In the genomic region with DNA sequence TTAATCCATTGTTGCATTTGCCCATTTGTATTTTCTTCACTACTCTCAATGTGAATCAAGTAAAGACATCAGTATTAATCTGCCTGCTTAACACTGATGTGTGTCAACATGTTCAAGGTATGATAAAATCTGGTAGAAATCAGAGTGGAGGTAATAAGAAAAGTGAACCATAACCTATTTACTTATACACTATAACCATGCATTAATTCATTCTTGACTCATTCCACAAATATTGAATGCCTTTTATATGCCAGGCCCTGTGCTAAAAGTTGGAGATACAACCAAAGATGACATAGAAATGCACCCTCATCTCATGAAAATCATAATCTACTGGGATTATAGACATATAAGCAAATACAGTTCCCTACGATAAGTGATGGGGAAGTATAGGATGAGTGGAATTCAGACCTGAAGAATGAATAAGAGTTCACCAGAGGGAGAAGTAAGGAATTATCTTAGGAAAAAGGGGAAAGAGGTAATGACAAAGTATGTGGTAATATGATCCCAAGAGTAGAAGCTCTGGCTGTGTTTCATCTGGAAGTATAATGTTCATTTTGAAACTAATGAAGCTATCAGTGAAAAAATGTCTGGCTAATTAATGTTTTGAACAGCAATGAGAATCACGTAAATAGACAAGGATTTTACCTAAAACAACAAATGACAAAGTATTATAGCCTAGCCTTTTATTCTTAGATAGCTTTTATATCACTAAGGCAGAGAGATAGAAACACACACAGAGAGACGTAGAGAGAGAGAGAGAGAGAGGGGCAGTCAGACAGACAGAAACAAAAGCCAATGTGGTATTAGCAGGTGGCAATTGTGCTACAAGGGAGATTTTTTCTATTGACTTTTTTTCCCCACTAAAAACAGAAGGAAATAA, we compare ENCODE assay signal across 1 cellular context.
TF ChIP-seq lines count a peak whose summit lies in the region.

No MANE protein-coding gene starts in this region.

TF ChIP-seq in HepG2, 621 proteins besides CTCF, POLR2A, EP300 and RAD21:
- TF ChIP-seq ASH2L (IDR thresholded peaks at IDR 0.05; ENCODE audit: insufficient read length, low read depth, low read length) (peak; percentile 49), ZBTB1 (CRISPR knock-in tag; IDR thresholded peaks at IDR 0.05; ENCODE audit: borderline replicate concordance) (no peak), ZNF496 (CRISPR knock-in tag; IDR thresholded peaks at IDR 0.05; ENCODE audit: insufficient replicate concordance) (no peak)
